ENCODE assay signal across 14 cellular contexts in the genomic region with DNA sequence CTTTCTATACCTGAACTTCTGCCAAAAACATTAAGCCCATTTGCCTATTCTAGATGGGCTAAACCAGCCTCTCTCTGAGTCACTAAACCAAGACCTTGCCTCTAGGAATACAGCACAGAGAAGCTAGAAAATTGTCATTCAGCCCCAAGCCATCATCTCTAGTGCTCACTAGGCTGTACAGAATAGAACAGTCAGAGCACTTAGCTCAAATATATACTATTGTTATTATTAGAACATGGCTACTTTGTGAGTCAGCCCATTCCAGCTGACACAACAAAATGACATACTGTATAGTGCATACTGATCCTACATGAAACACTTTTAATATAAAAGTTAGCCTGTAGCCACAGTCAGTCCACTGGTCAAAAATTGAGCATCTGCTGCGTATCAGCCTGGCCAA.
"Had no signal": no experiment of that assay in that cellular context is flagged by ENCODE, and none has a peak within 500 bp of the region (broad histone marks: within the 10 kb centered on the region; RNA-seq: fewer than 3 reads in every experiment).

No MANE protein-coding gene starts in this region.

- H3K4me1 Mint-ChIP-seq: activated B cell treated with CpG ODN at 0.5 μM for 24 hours; activated naive CD4-positive, alpha-beta T cell treated with anti-CD3 and anti-CD28 coated beads, Interleukin-2, amount 50 U/mL, for 24 hours; immature natural killer cell; memory B cell had no signal

- H3K36me3 ChIP-seq: colonic mucosa, stomach, thoracic aorta, uterus had no signal

- H3K4me3 Mint-ChIP-seq: activated B cell treated with CpG ODN at 0.5 μM for 24 hours; activated naive CD4-positive, alpha-beta T cell treated with anti-CD3 and anti-CD28 coated beads, Interleukin-2, amount 50 U/mL, for 24 hours; activated T-cell treated with anti-CD3 and anti-CD28 coated beads, Interleukin-2, amount 50 U/mL, for 24 hours; immature natural killer cell; memory B cell; nephron progenitor cell; T-helper 1 cell treated with Interleukin-12 subunit alpha and Interleukin-12 subunit beta and Interleukin-4 antibody, amounts not matched to agents 30 μg/mL and 1 μg/mL, for 36 hours had no signal

- H3K36me3 Mint-ChIP-seq: activated naive CD4-positive, alpha-beta T cell treated with anti-CD3 and anti-CD28 coated beads, Interleukin-2, amount 50 U/mL, for 24 hours; immature natural killer cell; memory B cell had no signal

- H3K27me3 Mint-ChIP-seq: activated B cell treated with CpG ODN at 0.5 μM for 24 hours; activated naive CD4-positive, alpha-beta T cell treated with anti-CD3 and anti-CD28 coated beads, Interleukin-2, amount 50 U/mL, for 24 hours; activated T-cell treated with anti-CD3 and anti-CD28 coated beads, Interleukin-2, amount 50 U/mL, for 24 hours; memory B cell had no signal

- H3K27me3 ChIP-seq: colonic mucosa, stomach, uterus had no signal

- DNase-seq: activated B cell treated with CpG ODN at 0.5 μM for 24 hours; activated CD4-positive, alpha-beta T cell treated with anti-CD3 and anti-CD28 coated beads, Interleukin-2, amount 50 U/mL, for 1 hour; activated effector memory CD4-positive, alpha-beta T cell treated with Interleukin-2 at 50 U/mL for 16 hours; activated T-cell treated with anti-CD3 and anti-CD28 coated beads, Interleukin-2, amount 50 U/mL, for 24 hours; amniotic stem cell; colonic mucosa; immature natural killer cell; nephron progenitor cell; stomach; uterus had no signal

- H3K4me3 ChIP-seq: colonic mucosa, stomach, thoracic aorta, uterus had no signal

- H3K9me3 ChIP-seq: colonic mucosa, stomach, thoracic aorta, uterus had no signal

- H3K4me1 ChIP-seq: colonic mucosa, stomach, uterus had no signal

- H3K9me3 Mint-ChIP-seq: activated naive CD4-positive, alpha-beta T cell treated with anti-CD3 and anti-CD28 coated beads, Interleukin-2, amount 50 U/mL, for 24 hours; nephron progenitor cell; T-helper 1 cell treated with Interleukin-12 subunit alpha and Interleukin-12 subunit beta and Interleukin-4 antibody, amounts not matched to agents 30 μg/mL and 1 μg/mL, for 36 hours had no signal

- H3K27ac ChIP-seq: colonic mucosa, stomach, thoracic aorta, uterus had no signal

- H3K27ac Mint-ChIP-seq: activated B cell treated with CpG ODN at 0.5 μM for 24 hours; activated naive CD4-positive, alpha-beta T cell treated with anti-CD3 and anti-CD28 coated beads, Interleukin-2, amount 50 U/mL, for 24 hours; activated T-cell treated with anti-CD3 and anti-CD28 coated beads, Interleukin-2, amount 50 U/mL, for 24 hours; immature natural killer cell; memory B cell; nephron progenitor cell; T-helper 1 cell treated with Interleukin-12 subunit alpha and Interleukin-12 subunit beta and Interleukin-4 antibody, amounts not matched to agents 30 μg/mL and 1 μg/mL, for 36 hours had no signal
